35 cellular contexts compared by ENCODE assay signal in the genomic region with DNA sequence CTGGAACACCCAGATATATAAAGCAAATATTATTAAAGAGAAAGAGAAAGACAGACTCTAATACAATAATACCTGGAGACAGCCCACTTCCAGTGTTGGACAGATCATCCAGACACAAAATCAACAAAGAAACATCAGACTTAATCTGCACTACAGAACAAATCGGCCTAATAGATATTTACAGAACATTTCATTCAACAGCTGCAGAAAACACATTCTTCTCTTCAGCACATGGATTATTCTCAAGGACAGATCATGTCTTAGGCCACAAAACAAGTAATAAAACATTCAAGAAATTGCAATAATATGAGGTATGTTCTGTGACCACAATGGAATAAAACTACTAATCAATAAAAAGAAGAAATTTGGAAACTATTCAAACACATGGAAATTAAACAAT.
"Had no signal": no experiment of that assay in that cellular context is flagged by ENCODE, and none has a peak within 500 bp of the region (broad histone marks: within the 10 kb centered on the region; RNA-seq: fewer than 3 reads in every experiment).

No MANE protein-coding gene starts in this region.

- H3K27ac ChIP-seq: body of pancreas, esophagus muscularis mucosa, gastroesophageal sphincter, heart right ventricle had no signal

- H3K9me3 Mint-ChIP-seq: activated CD4-positive, alpha-beta memory T cell treated with anti-CD3 and anti-CD28 coated beads for 36 hours; effector memory CD8-positive, alpha-beta T cell had no signal

- H3K27me3 ChIP-seq: body of pancreas, esophagus muscularis mucosa, gastroesophageal sphincter, heart right ventricle had no signal

- H3K4me1 Mint-ChIP-seq: activated CD4-positive, alpha-beta T cell treated with anti-CD3 and anti-CD28 coated beads for 36 hours; activated CD4-positive, alpha-beta T cell treated with anti-CD3 and anti-CD28 coated beads, Interleukin-2, amount 10 ng/mL, durations not matched to agents 24 days and 14 days; activated CD8-positive, alpha-beta memory T cell treated with anti-CD3 and anti-CD28 coated beads, Interleukin-2, amount 10 ng/mL, durations not matched to agents 7 days and 5 days; activated naive CD4-positive, alpha-beta T cell treated with anti-CD3 and anti-CD28 coated beads, Interleukin-2, amount 10 ng/mL, durations not matched to agents 7 days and 5 days; activated naive CD8-positive, alpha-beta T cell treated with anti-CD3 and anti-CD28 coated beads, Interleukin-2, amount 10 ng/mL, durations not matched to agents 7 days and 5 days; T-helper 17 cell had no signal

- H3K9me3 ChIP-seq: body of pancreas had no signal

- H3K4me3 ChIP-seq: body of pancreas, esophagus muscularis mucosa, gastroesophageal sphincter, heart right ventricle had no signal

- H3K4me1 ChIP-seq: body of pancreas, esophagus muscularis mucosa, gastroesophageal sphincter, heart right ventricle had no signal

- ATAC-seq: activated CD4-positive, alpha-beta T cell treated with anti-CD3 and anti-CD28 coated beads for 36 hours; activated CD8-positive, alpha-beta memory T cell treated with anti-CD3 and anti-CD28 coated beads, Interleukin-2, amount 10 ng/mL, durations not matched to agents 7 days and 5 days; activated CD8-positive, alpha-beta T cell treated with anti-CD3 and anti-CD28 coated beads, Interleukin-2, amount 10 ng/mL, durations not matched to agents 7 days and 5 days; activated naive CD4-positive, alpha-beta T cell treated with anti-CD3 and anti-CD28 coated beads, Interleukin-2, amount 50 U/mL, for 72 hours; body of pancreas; effector memory CD8-positive, alpha-beta T cell; gastroesophageal sphincter; heart right ventricle; T-helper 17 cell had no signal

- H3K36me3 Mint-ChIP-seq: activated CD4-positive, alpha-beta memory T cell treated with anti-CD3 and anti-CD28 coated beads for 36 hours; activated CD8-positive, alpha-beta memory T cell treated with anti-CD3 and anti-CD28 coated beads, Interleukin-2, amount 10 ng/mL, durations not matched to agents 7 days and 5 days; activated naive CD4-positive, alpha-beta T cell treated with anti-CD3 and anti-CD28 coated beads, Interleukin-2, amount 10 ng/mL, durations not matched to agents 7 days and 5 days; activated naive CD4-positive, alpha-beta T cell treated with anti-CD3 and anti-CD28 coated beads, Interleukin-2, amount 50 U/mL, for 72 hours; activated naive CD8-positive, alpha-beta T cell treated with anti-CD3 and anti-CD28 coated beads, Interleukin-2, amount 10 ng/mL, durations not matched to agents 7 days and 5 days had no signal

- DNase-seq: activated CD4-positive, alpha-beta memory T cell treated with anti-CD3 and anti-CD28 coated beads for 36 hours; activated CD4-positive, alpha-beta T cell treated with anti-CD3 and anti-CD28 coated beads for 36 hours; activated CD4-positive, alpha-beta T cell treated with anti-CD3 and anti-CD28 coated beads, Interleukin-2, amount 10 ng/mL, durations not matched to agents 24 days and 14 days; activated CD4-positive, CD25-positive, alpha-beta regulatory T cell; activated CD4-positive, CD25-positive, alpha-beta regulatory T cell treated with anti-CD3 and anti-CD28 coated beads, Interleukin-2, amount 50 U/mL, for 72 hours; activated CD8-positive, alpha-beta memory T cell treated with anti-CD3 and anti-CD28 coated beads, Interleukin-2, amount 10 ng/mL, durations not matched to agents 7 days and 5 days; activated CD8-positive, alpha-beta memory T cell treated with anti-CD3 and anti-CD28 coated beads, Interleukin-2, amount 50 U/mL, for 4 hours; activated CD8-positive, alpha-beta T cell treated with anti-CD3 and anti-CD28 coated beads, Interleukin-2, amount 10 ng/mL, durations not matched to agents 7 days and 5 days; activated gamma-delta T cell; activated naive CD4-positive, alpha-beta T cell; activated naive CD4-positive, alpha-beta T cell treated with anti-CD3 and anti-CD28 coated beads, Interleukin-2, amount 10 ng/mL, durations not matched to agents 7 days and 5 days; activated naive CD8-positive, alpha-beta T cell treated with anti-CD3 and anti-CD28 coated beads, Interleukin-2, amount 10 ng/mL, durations not matched to agents 7 days and 5 days; activated T-cell treated with anti-CD3 and anti-CD28 coated beads, Interleukin-2, amount 50 U/mL, for 1 hour; activated T-cell treated with anti-CD3 and anti-CD28 coated beads, Interleukin-2, amount 50 U/mL, for 48 hours; amniotic stem cell; aorta; body of pancreas; caudate nucleus; cortex of kidney; dermis blood vessel endothelial cell; effector CD4-positive, alpha-beta T cell; effector memory CD8-positive, alpha-beta T cell; erythroblast; foreskin melanocyte; heart right ventricle; T-helper 1 cell; T-helper 17 cell; T1000 had no signal

- FAIRE-seq: colon had no signal

- H3K36me3 ChIP-seq: esophagus muscularis mucosa, gastroesophageal sphincter, heart right ventricle had no signal

- H3K27ac Mint-ChIP-seq: activated CD4-positive, alpha-beta memory T cell treated with anti-CD3 and anti-CD28 coated beads for 36 hours; activated CD4-positive, alpha-beta T cell treated with anti-CD3 and anti-CD28 coated beads for 36 hours; activated CD4-positive, alpha-beta T cell treated with anti-CD3 and anti-CD28 coated beads, Interleukin-2, amount 10 ng/mL, durations not matched to agents 24 days and 14 days; activated CD8-positive, alpha-beta memory T cell treated with anti-CD3 and anti-CD28 coated beads, Interleukin-2, amount 10 ng/mL, durations not matched to agents 7 days and 5 days; activated CD8-positive, alpha-beta T cell treated with anti-CD3 and anti-CD28 coated beads, Interleukin-2, amount 10 ng/mL, durations not matched to agents 7 days and 5 days; activated naive CD4-positive, alpha-beta T cell treated with anti-CD3 and anti-CD28 coated beads, Interleukin-2, amount 10 ng/mL, durations not matched to agents 7 days and 5 days; activated naive CD4-positive, alpha-beta T cell treated with anti-CD3 and anti-CD28 coated beads, Interleukin-2, amount 50 U/mL, for 72 hours; activated naive CD8-positive, alpha-beta T cell treated with anti-CD3 and anti-CD28 coated beads, Interleukin-2, amount 10 ng/mL, durations not matched to agents 7 days and 5 days; activated T-helper 1 cell treated with anti-CD3 and anti-CD28 coated beads, Interleukin-12 subunit alpha, Interleukin-12 subunit beta, Interleukin-2, Interleukin-4 antibody, amounts not matched to agents 30 ng/mL and 10 ng/mL and 1 ng/mL, durations not matched to agents 14 hours and 24 hours and 36 hours; activated T-helper 2 cell treated with anti-CD3 and anti-CD28 coated beads, Interferon-gamma antibody, Interleukin-2, Interleukin-4, amounts not matched to agents 10 μg/mL and 5 μg/mL and 100 μg/mL, durations not matched to agents 14 hours and 24 hours and 36 hours; effector memory CD8-positive, alpha-beta T cell; T-helper 17 cell; T-helper 2 cell treated with Interferon-gamma antibody and Interleukin-4, amounts not matched to agents 5 μg/mL and 100 μg/mL, for 36 hours had no signal

- H3K4me3 Mint-ChIP-seq: activated CD4-positive, alpha-beta memory T cell treated with anti-CD3 and anti-CD28 coated beads for 36 hours; activated CD4-positive, alpha-beta T cell treated with anti-CD3 and anti-CD28 coated beads for 36 hours; activated CD4-positive, alpha-beta T cell treated with anti-CD3 and anti-CD28 coated beads, Interleukin-2, amount 10 ng/mL, durations not matched to agents 24 days and 14 days; activated CD8-positive, alpha-beta memory T cell treated with anti-CD3 and anti-CD28 coated beads, Interleukin-2, amount 10 ng/mL, durations not matched to agents 7 days and 5 days; activated CD8-positive, alpha-beta T cell treated with anti-CD3 and anti-CD28 coated beads, Interleukin-2, amount 10 ng/mL, durations not matched to agents 7 days and 5 days; activated naive CD4-positive, alpha-beta T cell treated with anti-CD3 and anti-CD28 coated beads, Interleukin-2, amount 10 ng/mL, durations not matched to agents 7 days and 5 days; activated naive CD8-positive, alpha-beta T cell treated with anti-CD3 and anti-CD28 coated beads, Interleukin-2, amount 10 ng/mL, durations not matched to agents 7 days and 5 days; activated T-helper 1 cell treated with anti-CD3 and anti-CD28 coated beads, Interleukin-12 subunit alpha, Interleukin-12 subunit beta, Interleukin-2, Interleukin-4 antibody, amounts not matched to agents 30 ng/mL and 10 ng/mL and 1 ng/mL, durations not matched to agents 14 hours and 24 hours and 36 hours; effector memory CD8-positive, alpha-beta T cell; T-helper 17 cell; T-helper 2 cell treated with Interferon-gamma antibody and Interleukin-4, amounts not matched to agents 5 μg/mL and 100 μg/mL, for 36 hours had no signal

- H3K27me3 Mint-ChIP-seq: activated CD4-positive, alpha-beta memory T cell treated with anti-CD3 and anti-CD28 coated beads for 36 hours; activated CD4-positive, alpha-beta T cell treated with anti-CD3 and anti-CD28 coated beads for 36 hours; activated CD4-positive, alpha-beta T cell treated with anti-CD3 and anti-CD28 coated beads, Interleukin-2, amount 10 ng/mL, durations not matched to agents 24 days and 14 days; activated naive CD4-positive, alpha-beta T cell treated with anti-CD3 and anti-CD28 coated beads, Interleukin-2, amount 10 ng/mL, durations not matched to agents 7 days and 5 days; activated naive CD8-positive, alpha-beta T cell treated with anti-CD3 and anti-CD28 coated beads, Interleukin-2, amount 10 ng/mL, durations not matched to agents 7 days and 5 days; T-helper 17 cell had no signal
